In the genomic region with DNA sequence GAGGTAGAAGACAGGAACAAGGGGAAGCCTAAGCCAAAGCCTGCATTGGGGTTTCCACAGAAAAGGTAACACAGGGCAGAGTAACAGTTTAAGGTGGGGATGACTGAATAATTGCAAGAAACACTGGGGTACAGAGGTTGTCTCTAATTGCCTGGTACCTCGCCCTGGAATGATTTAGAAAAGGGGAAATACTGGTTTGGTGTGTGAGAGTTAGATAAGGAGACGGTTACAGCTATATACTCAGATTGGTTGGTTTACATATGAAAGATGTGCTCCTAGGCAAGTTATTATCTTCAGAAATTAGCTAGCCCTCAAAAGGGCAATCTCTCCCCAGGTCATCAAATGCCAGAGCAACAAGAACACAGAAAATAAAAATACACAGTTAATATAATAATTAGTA, we compare ENCODE assay signal across 11 cellular contexts.
"Had no signal": no experiment of that assay in that cellular context is flagged by ENCODE, and none has a peak within 500 bp of the region (broad histone marks: within the 10 kb centered on the region; RNA-seq: fewer than 3 reads in every experiment).

No MANE protein-coding gene starts in this region.

- ATAC-seq: SK-N-SH treated with all-trans-retinoic acid at 6 μM for 48 hours; stimulated activated memory B cell treated with anti-CD40 and anti-IgM and Interleukin-4, amounts not matched to agents 10 μg/mL and 1 μg/mL and 100 μg/mL, for 72 hours had no signal

- DNase-seq: activated CD4-positive, alpha-beta memory T cell treated with anti-CD3 and anti-CD28 coated beads, Interleukin-2, amount 10 ng/mL, durations not matched to agents 7 days and 5 days; activated CD4-positive, alpha-beta T cell treated with anti-CD3 and anti-CD28 coated beads for 1 hour; activated naive CD4-positive, alpha-beta T cell; adrenal gland; caudate nucleus; effector CD8-positive, alpha-beta T cell; hypothalamus; kidney glomerular epithelial cell had no signal

- H3K27ac Mint-ChIP-seq: activated CD4-positive, alpha-beta memory T cell treated with anti-CD3 and anti-CD28 coated beads, Interleukin-2, amount 10 ng/mL, durations not matched to agents 7 days and 5 days; stimulated activated memory B cell treated with anti-CD40 and anti-IgM and Interleukin-4, amounts not matched to agents 10 μg/mL and 1 μg/mL and 100 μg/mL, for 72 hours; T-helper 1 cell treated with Interleukin-12 subunit alpha and Interleukin-12 subunit beta and Interleukin-4 antibody, amounts not matched to agents 30 μg/mL and 1 μg/mL, for 36 hours had no signal

- H3K4me3 Mint-ChIP-seq: activated CD4-positive, alpha-beta memory T cell treated with anti-CD3 and anti-CD28 coated beads, Interleukin-2, amount 10 ng/mL, durations not matched to agents 7 days and 5 days; stimulated activated memory B cell treated with anti-CD40 and anti-IgM and Interleukin-4, amounts not matched to agents 10 μg/mL and 1 μg/mL and 100 μg/mL, for 72 hours; T-helper 1 cell treated with Interleukin-12 subunit alpha and Interleukin-12 subunit beta and Interleukin-4 antibody, amounts not matched to agents 30 μg/mL and 1 μg/mL, for 36 hours had no signal

- H3K9me3 Mint-ChIP-seq: activated CD4-positive, alpha-beta memory T cell treated with anti-CD3 and anti-CD28 coated beads, Interleukin-2, amount 10 ng/mL, durations not matched to agents 7 days and 5 days; stimulated activated memory B cell treated with anti-CD40 and anti-IgM and Interleukin-4, amounts not matched to agents 10 μg/mL and 1 μg/mL and 100 μg/mL, for 72 hours; T-helper 1 cell treated with Interleukin-12 subunit alpha and Interleukin-12 subunit beta and Interleukin-4 antibody, amounts not matched to agents 30 μg/mL and 1 μg/mL, for 36 hours had no signal

- H3K27me3 Mint-ChIP-seq: activated CD4-positive, alpha-beta memory T cell treated with anti-CD3 and anti-CD28 coated beads, Interleukin-2, amount 10 ng/mL, durations not matched to agents 7 days and 5 days; stimulated activated memory B cell treated with anti-CD40 and anti-IgM and Interleukin-4, amounts not matched to agents 10 μg/mL and 1 μg/mL and 100 μg/mL, for 72 hours had no signal

- H3K4me1 Mint-ChIP-seq: activated CD4-positive, alpha-beta memory T cell treated with anti-CD3 and anti-CD28 coated beads, Interleukin-2, amount 10 ng/mL, durations not matched to agents 7 days and 5 days had no signal
